In genomic region chr10:89250814-89251416, GRCh38 we compare ENCODE assay signal across 8 cellular contexts. TPM values are rescaled to one million over a fixed set of nuclear protein-coding genes. Genes with fewer than 3 reads are reported as not detected.
DNase-seq lines count a peak whose midpoint lies in the region; ATAC-seq, FAIRE-seq and TF ChIP-seq lines count a peak whose summit lies in the region.

No MANE protein-coding gene starts in this region.

- H2AFZ ChIP-seq in astrocyte (ENCODE audit: low read depth, low read length) (peak overlapping the region; percentile 94), mesenchymal stem cell (ENCODE audit: low read depth, low read length) (peak overlapping the region; percentile 97)

- peak overlapping the region in 1 of 2 experiments; percentile 45 for H2BK12ac ChIP-seq in mesenchymal stem cell (ENCODE audit: low read length in 2 of 2)

- peak overlapping the region; percentile 81 for H3K4me2 ChIP-seq in astrocyte (ENCODE audit: low read length)
- peak overlapping the region; percentile 89 for H3K4me2 ChIP-seq in mesenchymal stem cell (ENCODE audit: low read length, poor library complexity, severe bottlenecking)

- 54% methylated on average over 14 of the region's 14 CpGs for WGBS in mesenchymal stem cell

- no peak for TF ChIP-seq CTCF in astrocyte (IDR thresholded peaks at IDR 0.05; ENCODE audit: insufficient read depth, low read depth, low read length)

- H3K23ac ChIP-seq in mesenchymal stem cell (ENCODE audit: low read length in 2 of 2) = no peak overlapping the region

- FAIRE-seq in astrocyte (lab: Jason Lieb, UNC) (no peak), RCC 7860 (lab: Jason Lieb, UNC) (no peak)

- intact Hi-C loops in CD4-positive, alpha-beta memory T cell (cut with micrococcal nuclease) = loop anchor here (1.0 to 5.0 kb wide), 7 partner anchors 34 to 669 kb away; partner anchors contain the start of genes IFIT1, IFIT5 and KIF20B

- H3K4ac ChIP-seq in mesenchymal stem cell (ENCODE audit: low read depth in 1 of 2, low read length in 2 of 2) = no peak overlapping the region

- CTCF ChIA-PET in CD4-positive, alpha-beta memory T cell (lab: Charles Lee; ENCODE audit: partially characterized antibody) = interaction anchor here (0.6 to 2.2 kb wide), 14 partner anchors 10 to 417 kb away, joined by 3 to 16 read pairs (median 4); partner anchors contain the start of gene IFIT5

- DNase-seq in CD4-positive, alpha-beta memory T cell = peak in 2 of 5 donors; percentile 1 to 4
- DNase-seq in astrocyte (ENCODE audit: low read depth) (no peak), mesenchymal stem cell (no peak), DMS79 (lab: John Stamatoyannopoulos, UW) (no peak), RCC 7860 (ENCODE audit: low spot score) (no peak), H4 (ENCODE audit: low spot score) (no peak)

- H2BK120ac ChIP-seq in mesenchymal stem cell (ENCODE audit: low read depth, low read length) = no peak overlapping the region

- peak overlapping the region; percentile 51 to 88 (median 79) for H3K27ac Mint-ChIP-seq in CD4-positive, alpha-beta memory T cell
- peak overlapping the region; percentile 62 for H3K27ac Mint-ChIP-seq in astrocyte (ENCODE audit: unreplicated experiment)

- H3K27me3 ChIP-seq in CD4-positive, alpha-beta memory T cell (ENCODE audit: insufficient read depth, low read length) = no peaks in the 10 kb centered on the region
- H3K27me3 ChIP-seq in astrocyte (ENCODE audit: insufficient read depth, low read length) = peaks cover 3% of the 10 kb centered on the region
- H3K27me3 ChIP-seq in mesenchymal stem cell (ENCODE audit: control insufficient read depth in 1 of 2, insufficient read depth in 1 of 2, low read length in 2 of 2) = peaks cover 0 to 4% of the 10 kb centered on the region in 2 experiments

- peaks cover under 1% of the 10 kb centered on the region for H3K36me3 ChIP-seq in CD4-positive, alpha-beta memory T cell (ENCODE audit: insufficient read depth, low read length)
- H3K36me3 ChIP-seq in astrocyte (ENCODE audit: insufficient read depth, low read length) (no peaks in the 10 kb centered on the region), mesenchymal stem cell (ENCODE audit: control insufficient read depth in 1 of 2, insufficient read depth in 2 of 2, low read depth in 1 of 2, low read length in 2 of 2) (peaks cover 0 to 3% of the 10 kb centered on the region in 2 experiments)

- H3K14ac ChIP-seq in mesenchymal stem cell (ENCODE audit: low read length in 2 of 2) = peak overlapping the region in 1 of 2 experiments; percentile 19

- ATAC-seq in HG03439 (IDR thresholded peaks at IDR 0.05; ENCODE audit: unreplicated experiment) (peak; percentile 1), HG02588 (IDR thresholded peaks at IDR 0.05; ENCODE audit: unreplicated experiment) (no peak)

- H4K8ac ChIP-seq in mesenchymal stem cell (ENCODE audit: low read length) = no peak overlapping the region

- peaks cover 0 to 6% (median 2%) of the 10 kb centered on the region in 8 donors for H3K9me3 Mint-ChIP-seq in CD4-positive, alpha-beta memory T cell
- H3K9me3 Mint-ChIP-seq in astrocyte (ENCODE audit: unreplicated experiment) = peaks cover 5% of the 10 kb centered on the region

- no peak overlapping the region for H4K91ac ChIP-seq in mesenchymal stem cell (ENCODE audit: low read length)

- no peaks in the 10 kb centered on the region for H3K9me3 ChIP-seq in CD4-positive, alpha-beta memory T cell (ENCODE audit: control insufficient read depth in 1 of 2, low read length in 2 of 2)
- H3K9me3 ChIP-seq in astrocyte (ENCODE audit: insufficient read depth, low read depth, low read length) = no peaks in the 10 kb centered on the region
- H3K9me3 ChIP-seq in mesenchymal stem cell (ENCODE audit: control insufficient read depth, low read length) = no peaks in the 10 kb centered on the region

- H3K9ac ChIP-seq in astrocyte (ENCODE audit: low read length) = peak overlapping the region; percentile 77
- H3K9ac ChIP-seq in mesenchymal stem cell (ENCODE audit: low read length) = peak overlapping the region; percentile 81

- H4K20me1 ChIP-seq in astrocyte (ENCODE audit: insufficient read depth, low read length) = no peaks in the 10 kb centered on the region

- H3K4me3 ChIP-seq in CD4-positive, alpha-beta memory T cell (ENCODE audit: low read length in 2 of 2) = peak overlapping the region; percentile 58 to 87
- H3K4me3 ChIP-seq in astrocyte (ENCODE audit: insufficient read depth, low read depth, low read length) (peak overlapping the region; percentile 79), mesenchymal stem cell (ENCODE audit: insufficient read depth in 1 of 2, low read depth in 1 of 2, low read length in 2 of 2) (peak overlapping the region; percentile 82 to 85)

- H3K18ac ChIP-seq in mesenchymal stem cell (ENCODE audit: low read depth in 1 of 2, low read length in 2 of 2) = peak overlapping the region in 1 of 2 experiments; percentile 46

- H3K79me1 ChIP-seq in mesenchymal stem cell (replicated peaks; ENCODE audit: low read length, poor library complexity, severe bottlenecking) = peaks cover 3% of the 10 kb centered on the region

- no peaks in the 10 kb centered on the region for H3K79me2 ChIP-seq in astrocyte (ENCODE audit: insufficient read depth, low read length)

- no peak overlapping the region for H2AK5ac ChIP-seq in mesenchymal stem cell (ENCODE audit: low read length, severe bottlenecking)

- no peak overlapping the region for H2BK15ac ChIP-seq in mesenchymal stem cell (ENCODE audit: low read depth, poor library complexity, severe bottlenecking)

- H3K4me1 ChIP-seq in CD4-positive, alpha-beta memory T cell (ENCODE audit: insufficient read depth, low read length) = peaks cover 21% of the 10 kb centered on the region
- H3K4me1 ChIP-seq in astrocyte (ENCODE audit: insufficient read depth, low read length) = peaks cover 5% of the 10 kb centered on the region
- peaks cover 2% of the 10 kb centered on the region for H3K4me1 ChIP-seq in mesenchymal stem cell (ENCODE audit: control insufficient read depth, insufficient read depth, low read depth, low read length)

- H3K4me3 Mint-ChIP-seq in CD4-positive, alpha-beta memory T cell = peak overlapping the region; percentile 84 to 96 (median 90)
- peak overlapping the region; percentile 90 for H3K4me3 Mint-ChIP-seq in astrocyte (ENCODE audit: unreplicated experiment)

- peaks cover 4 to 9% of the 10 kb centered on the region in 2 donors for H3K36me3 Mint-ChIP-seq in CD4-positive, alpha-beta memory T cell
- no peaks in the 10 kb centered on the region for H3K36me3 Mint-ChIP-seq in astrocyte (ENCODE audit: low read depth, unreplicated experiment)

- H2BK5ac ChIP-seq in mesenchymal stem cell (ENCODE audit: low read depth, low read length, poor library complexity, severe bottlenecking) = no peak overlapping the region

- POLR2A ChIA-PET in CD4-positive, alpha-beta memory T cell (lab: Charles Lee; ENCODE audit: partially characterized antibody) = interaction anchor here (0.9 to 3.0 kb wide), 13 partner anchors 34 to 1433 kb away, joined by 3 to 27 read pairs (median 4); partner anchors contain the start of genes ATAD1, FAS, IFIT1 and IFIT2

- peak overlapping the region; percentile 56 for H3K27ac ChIP-seq in CD4-positive, alpha-beta memory T cell (ENCODE audit: low read depth, low read length)
- H3K27ac ChIP-seq in astrocyte (ENCODE audit: low read depth, low read length) (no peak overlapping the region), mesenchymal stem cell (ENCODE audit: low read length, poor library complexity, severe bottlenecking) (no peak overlapping the region)

- peaks cover 0 to 3% of the 10 kb centered on the region in 2 donors for H3K27me3 Mint-ChIP-seq in CD4-positive, alpha-beta memory T cell
- H3K27me3 Mint-ChIP-seq in astrocyte (ENCODE audit: low read depth, unreplicated experiment) = no peaks in the 10 kb centered on the region

- H3K4me1 Mint-ChIP-seq in CD4-positive, alpha-beta memory T cell = peaks cover 17 to 30% (median 21%) of the 10 kb centered on the region in 4 donors
- H3K4me1 Mint-ChIP-seq in astrocyte (ENCODE audit: low read depth, unreplicated experiment) = peaks cover 4% of the 10 kb centered on the region

RNA-seq across cellular contexts. Expression of gene LIPA, which starts 0.7 kb away (rescaled TPM):
- 10 to 100 TPM; 55.5 to 60.2 TPM for total RNA-seq in CD4-positive, alpha-beta memory T cell
- polyA plus RNA-seq in CD4-positive, alpha-beta memory T cell = 100 to 1,000 TPM in 1 of 2 donors, 10 to 100 TPM in 1; 91.3 to 147 TPM
- 70.1 and 70.2 TPM in 2 replicates for total RNA-seq in astrocyte
- polyA plus RNA-seq in mesenchymal stem cell (2013, experiment 1 of 2) = 180 TPM
- 188 TPM for polyA plus RNA-seq in mesenchymal stem cell (2013, experiment 2 of 2)
- total RNA-seq in H4 (2014; rRNA removed; shearing (Covaris generic)) = 69.7 and 101 TPM in 2 replicates

RNA-seq across cellular contexts. Expression of gene CH25H, which starts 43.8 kb away (rescaled TPM):
- total RNA-seq in CD4-positive, alpha-beta memory T cell = not detected
- polyA plus RNA-seq in CD4-positive, alpha-beta memory T cell = under 1 TPM; 0.10 to 0.46 TPM
- total RNA-seq in astrocyte = 0.22 and 0.34 TPM in 2 replicates
- polyA plus RNA-seq in mesenchymal stem cell (2013, experiment 1 of 2) = 0.15 TPM
- polyA plus RNA-seq in mesenchymal stem cell (2013, experiment 2 of 2) = 0.26 TPM
- 0.12 TPM in 1 of 2 replicates, not detected in the other for total RNA-seq in H4 (2014; rRNA removed; shearing (Covaris generic))

RNA-seq across cellular contexts. Expression of gene IFIT2, which starts 50.9 kb away (rescaled TPM):
- total RNA-seq in CD4-positive, alpha-beta memory T cell = 10 to 100 TPM; 10.4 to 10.7 TPM
- polyA plus RNA-seq in CD4-positive, alpha-beta memory T cell = 1 to 10 TPM; 3.5 to 9.2 TPM
- total RNA-seq in astrocyte = 36.0 and 42.0 TPM in 2 replicates
- polyA plus RNA-seq in mesenchymal stem cell (2013, experiment 1 of 2) = 4.6 TPM
- polyA plus RNA-seq in mesenchymal stem cell (2013, experiment 2 of 2) = 4.7 TPM
- 3.9 and 4.0 TPM in 2 replicates for total RNA-seq in H4 (2014; rRNA removed; shearing (Covaris generic))
